ENCODE assay signal across 9 cellular contexts in genomic region chr9:109817846-109818472, GRCh38. TPM values are rescaled to one million over a fixed set of nuclear protein-coding genes. Genes with fewer than 3 reads are reported as not detected.
A peak's percentile ranks its signal among the peaks of the same experiment; 100 is the strongest.
DNase-seq lines count a peak whose midpoint lies in the region; ATAC-seq and TF ChIP-seq lines count a peak whose summit lies in the region.
"Had no signal": no experiment of that assay in that cellular context is flagged by ENCODE, and none has a peak within 500 bp of the region (broad histone marks: within the 10 kb centered on the region; RNA-seq: fewer than 3 reads in every experiment).

No MANE protein-coding gene starts in this region.

- H3K27me3 ChIP-seq in heart left ventricle, result no peaks in the 10 kb centered on the region

- no peaks in the 10 kb centered on the region for H3K4me1 Mint-ChIP-seq in CD14-positive monocyte

- H3K36me3 ChIP-seq in heart left ventricle, result no peaks in the 10 kb centered on the region

- peaks cover 0 to 41% (median 21%) of the 10 kb centered on the region in 12 donors for H3K4me1 ChIP-seq in heart left ventricle

- no peaks in the 10 kb centered on the region for H3K9me3 Mint-ChIP-seq in CD14-positive monocyte
- H3K9me3 Mint-ChIP-seq in activated naive CD4-positive, alpha-beta T cell treated with anti-CD3 and anti-CD28 coated beads, Interleukin-2, amount 50 U/mL, for 72 hours, result peaks cover 4 to 8% of the 10 kb centered on the region in 2 donors

- 1 to 4% (median 2%) methylated on average over 9 of the region's 9 CpGs for WGBS in heart left ventricle, 4 donors

- no peak overlapping the region for H3K27ac Mint-ChIP-seq in CD14-positive monocyte
- no peak overlapping the region for H3K27ac Mint-ChIP-seq in activated naive CD4-positive, alpha-beta T cell treated with anti-CD3 and anti-CD28 coated beads, Interleukin-2, amount 50 U/mL, for 72 hours
- H3K27ac Mint-ChIP-seq: T-helper 1 cell treated with Interleukin-12 subunit alpha and Interleukin-12 subunit beta and Interleukin-4 antibody, amounts not matched to agents 30 μg/mL and 1 μg/mL, for 36 hours had no signal

- no peaks in the 10 kb centered on the region for H3K36me3 Mint-ChIP-seq in CD14-positive monocyte
- H3K36me3 Mint-ChIP-seq in activated naive CD4-positive, alpha-beta T cell treated with anti-CD3 and anti-CD28 coated beads, Interleukin-2, amount 50 U/mL, for 72 hours, result no peaks in the 10 kb centered on the region

- peaks cover 2 to 7% (median 6%) of the 10 kb centered on the region in 3 donors for H3K27me3 Mint-ChIP-seq in CD14-positive monocyte (ENCODE audit: low read depth in 3 of 3)

- no peak for TF ChIP-seq POLR2A in heart left ventricle (IDR thresholded peaks at IDR 0.05)

- H3K9me3 ChIP-seq in heart left ventricle, result no peaks in the 10 kb centered on the region

- DNase-seq in CD14-positive monocyte (ENCODE audit: low spot score) (no peak), HUDEP-2 (lab: John Stamatoyannopoulos, UW; ENCODE audit: unreplicated experiment in 76 of 76) (peak in 50 of 76 experiments; percentile 3 to 75 (median 38)), NCI-H748 treated with DMSO at 0.1 percent for 48 hours (lab: John Stamatoyannopoulos, UW) (peak; percentile 78), heart left ventricle (peak in 4 of 5 donors; percentile 71 to 86 (median 80)), putamen (ENCODE audit: low spot score) (peak; percentile 82)
- peak in 1 of 2 donors; percentile 74 for DNase-seq in activated naive CD4-positive, alpha-beta T cell treated with anti-CD3 and anti-CD28 coated beads, Interleukin-2, amount 50 U/mL, for 72 hours (ENCODE audit: low spot score in 2 of 2)

- H3K4me3 Mint-ChIP-seq in CD14-positive monocyte, result no peak overlapping the region
- H3K4me3 Mint-ChIP-seq: T-helper 1 cell treated with Interleukin-12 subunit alpha and Interleukin-12 subunit beta and Interleukin-4 antibody, amounts not matched to agents 30 μg/mL and 1 μg/mL, for 36 hours had no signal

- peak overlapping the region in 11 of 12 donors; percentile 15 to 81 (median 70) for H3K27ac ChIP-seq in heart left ventricle

- ATAC-seq in GM18907 (IDR thresholded peaks at IDR 0.05; ENCODE audit: unreplicated experiment) (peak; percentile 64), heart left ventricle (peak; percentile 74 to 82 (median 78)), HG03108 (IDR thresholded peaks at IDR 0.05; ENCODE audit: unreplicated experiment) (no peak)
- ATAC-seq in activated naive CD4-positive, alpha-beta T cell treated with anti-CD3 and anti-CD28 coated beads, Interleukin-2, amount 50 U/mL, for 72 hours, result peak; percentile 45 to 75

- intact Hi-C loops in CD14-positive monocyte (cut with micrococcal nuclease) (no loop called here), heart left ventricle (cut with DNase I) (loop anchor here in 8 of 10 donors (1.0 to 10.0 kb wide), 11 partner anchors 36 to 246 kb away; partner anchors contain the start of gene PALM2AKAP2 (in 5 of the 8))

- peak overlapping the region in 4 of 12 donors; percentile 14 to 20 (median 20) for H3K4me3 ChIP-seq in heart left ventricle

- TF ChIP-seq CTCF in CD14-positive monocyte (IDR thresholded peaks at IDR 0.05), result peak; percentile 87
- TF ChIP-seq CTCF in heart left ventricle (IDR thresholded peaks at IDR 0.05), result peak; percentile 78 to 92 (median 82)

RNA-seq across cellular contexts. Expression of gene PALM2AKAP2, which starts 38.0 kb away (rescaled TPM):
- polyA plus RNA-seq in CD14-positive monocyte (not detected), heart left ventricle (10 to 100 TPM in 1 of 2 donors, 1 to 10 TPM in 1; 4.1 to 18.2 TPM)
- 1 to 10 TPM in 1 of 2 donors, not detected in 1; 5.0 TPM for total RNA-seq in activated naive CD4-positive, alpha-beta T cell treated with anti-CD3 and anti-CD28 coated beads, Interleukin-2, amount 50 U/mL, for 72 hours
- total RNA-seq in heart left ventricle, result 100 to 1,000 TPM in 2 of 9 donors, 10 to 100 TPM in 7; 38.7 to 132 (median 83.9) TPM

Comparison
In these comparisons a context has a peak if more than half of its experiments do, and no peak if none do; other contexts are left out.
1. RNA of gene PALM2AKAP2, which starts 38.0 kb away (total RNA-seq): 38.7 to 132 TPM in heart left ventricle; 5.0 TPM in activated naive CD4-positive, alpha-beta T cell treated with anti-CD3 and anti-CD28 coated beads, Interleukin-2, amount 50 U/mL, for 72 hours; every median in the first group is over 4 times any median in the second.
2. intact Hi-C loops: an anchor here in heart left ventricle (1.0 to 10.0 kb wide); none called in CD14-positive monocyte.